7 cellular contexts compared by ENCODE assay signal in the genomic region with DNA sequence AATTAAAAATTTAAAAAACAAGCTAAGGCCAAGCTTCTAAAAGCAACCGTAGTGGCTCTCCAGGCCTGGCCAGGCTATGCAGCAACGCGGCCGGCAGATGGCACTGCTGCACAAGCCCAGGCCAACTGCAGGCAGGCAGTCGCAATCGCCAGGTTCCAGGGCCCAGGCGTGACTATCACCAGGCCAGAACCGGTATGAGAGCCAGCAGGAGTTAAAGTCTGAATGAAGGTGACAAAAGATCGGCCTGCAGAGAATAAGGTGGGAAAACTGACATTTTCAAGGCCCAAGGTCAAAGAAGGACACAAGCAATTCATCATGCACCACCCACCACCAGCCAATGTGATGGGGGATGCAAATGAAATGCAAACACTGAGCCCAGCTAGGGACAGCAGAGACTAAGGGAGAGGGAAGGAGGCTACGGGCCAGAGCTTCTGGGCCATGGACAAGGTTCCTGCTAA. TPM values are rescaled to one million over a fixed set of nuclear protein-coding genes. Genes with fewer than 3 reads are reported as not detected.
DNase-seq lines count a peak whose midpoint lies in the region; ATAC-seq, FAIRE-seq and TF ChIP-seq lines count a peak whose summit lies in the region.

No MANE protein-coding gene starts in this region.

- H3K9me3 Mint-ChIP-seq in activated T-helper 2 cell treated with anti-CD3 and anti-CD28 coated beads, Interferon-gamma antibody, Interleukin-2, Interleukin-4, amounts not matched to agents 10 μg/mL and 5 μg/mL and 100 μg/mL, durations not matched to agents 14 hours and 24 hours and 36 hours: no peaks in the 10 kb centered on the region

- no peaks in the 10 kb centered on the region for H3K36me3 ChIP-seq in neuron (ENCODE audit: insufficient read depth, low read length)

- in situ Hi-C loops in GM13977 (cut with MboI; ENCODE audit: low pct_unique_long_range_greater_than_20kb, low sequenced_read_pairs, unreplicated experiment): no loop called here

- no peaks in the 10 kb centered on the region for H3K36me3 Mint-ChIP-seq in activated T-helper 2 cell treated with anti-CD3 and anti-CD28 coated beads, Interferon-gamma antibody, Interleukin-2, Interleukin-4, amounts not matched to agents 10 μg/mL and 5 μg/mL and 100 μg/mL, durations not matched to agents 14 hours and 24 hours and 36 hours (ENCODE audit: low read depth)

- no peak overlapping the region for H3K4me3 Mint-ChIP-seq in activated T-helper 2 cell treated with anti-CD3 and anti-CD28 coated beads, Interferon-gamma antibody, Interleukin-2, Interleukin-4, amounts not matched to agents 10 μg/mL and 5 μg/mL and 100 μg/mL, durations not matched to agents 14 hours and 24 hours and 36 hours (ENCODE audit: low read depth)

- intact Hi-C loops in activated T-helper 2 cell treated with anti-CD3 and anti-CD28 coated beads, Interferon-gamma antibody, Interleukin-2, Interleukin-4, amounts not matched to agents 10 μg/mL and 5 μg/mL and 100 μg/mL, durations not matched to agents 14 hours and 24 hours and 36 hours (cut with micrococcal nuclease): loop anchor here (1.0 to 10.0 kb wide), 3 partner anchors 52 to 297 kb away; no protein-coding TSS in a partner anchor

- no peak overlapping the region for H3K27ac Mint-ChIP-seq in activated T-helper 2 cell treated with anti-CD3 and anti-CD28 coated beads, Interferon-gamma antibody, Interleukin-2, Interleukin-4, amounts not matched to agents 10 μg/mL and 5 μg/mL and 100 μg/mL, durations not matched to agents 14 hours and 24 hours and 36 hours

- ATAC-seq in stimulated activated naive CD8-positive, alpha-beta T cell treated with anti-CD3 and anti-CD28 coated beads, Interleukin-15, Interleukin-2, amounts not matched to agents 100 U/mL and 50 U/mL, for 24 hours: peak; percentile 85

- TF ChIP-seq CTCF in GM13977 (IDR thresholded peaks at IDR 0.05; ENCODE audit: extremely low read depth, insufficient read depth, missing control alignments) (peak; percentile 99), fibroblast of villous mesenchyme (IDR thresholded peaks at IDR 0.05; ENCODE audit: insufficient read depth, low read depth, low read length) (peak; percentile 98)

- H3K27me3 ChIP-seq in neuron (ENCODE audit: insufficient read depth, low read length): no peaks in the 10 kb centered on the region

- FAIRE-seq in RCC 7860 (lab: Jason Lieb, UNC): peak; percentile 7

- peak; percentile 81 for DNase-seq in GM13977 (ENCODE audit: low spot score)
- peak; percentile 32 for DNase-seq in Jurkat, Clone E6-1 (ENCODE audit: low read depth, low spot score)
- peak; percentile 31 for DNase-seq in RCC 7860 (ENCODE audit: low spot score)
- DNase-seq in activated T-helper 2 cell treated with anti-CD3 and anti-CD28 coated beads, Interferon-gamma antibody, Interleukin-2, Interleukin-4, amounts not matched to agents 10 μg/mL and 5 μg/mL and 100 μg/mL, durations not matched to agents 14 hours and 24 hours and 36 hours (ENCODE audit: low spot score): peak; percentile 53
- peak; percentile 73 for DNase-seq in fibroblast of villous mesenchyme (ENCODE audit: low read depth)
- peak; percentile 79 for DNase-seq in stimulated activated naive CD8-positive, alpha-beta T cell treated with anti-CD3 and anti-CD28 coated beads, Interleukin-15, Interleukin-2, amounts not matched to agents 100 U/mL and 50 U/mL, for 24 hours

- peaks cover 3% of the 10 kb centered on the region for H3K27me3 Mint-ChIP-seq in activated T-helper 2 cell treated with anti-CD3 and anti-CD28 coated beads, Interferon-gamma antibody, Interleukin-2, Interleukin-4, amounts not matched to agents 10 μg/mL and 5 μg/mL and 100 μg/mL, durations not matched to agents 14 hours and 24 hours and 36 hours (ENCODE audit: low read depth)

- no peaks in the 10 kb centered on the region for H3K9me3 ChIP-seq in neuron (ENCODE audit: low read length)

- peak overlapping the region; percentile 1 for H2AFZ ChIP-seq in neuron (ENCODE audit: low read depth, low read length)

- H3K4me1 Mint-ChIP-seq in activated T-helper 2 cell treated with anti-CD3 and anti-CD28 coated beads, Interferon-gamma antibody, Interleukin-2, Interleukin-4, amounts not matched to agents 10 μg/mL and 5 μg/mL and 100 μg/mL, durations not matched to agents 14 hours and 24 hours and 36 hours (ENCODE audit: low read depth): no peaks in the 10 kb centered on the region

- no peak overlapping the region for H3K4me3 ChIP-seq in Jurkat, Clone E6-1 (ENCODE audit: low read length)
- H3K4me3 ChIP-seq in fibroblast of villous mesenchyme (ENCODE audit: low read depth, low read length) (no peak overlapping the region), neuron (ENCODE audit: low read length) (no peak overlapping the region)

- peaks cover 25% of the 10 kb centered on the region for H3K4me1 ChIP-seq in neuron (ENCODE audit: insufficient read depth, low read length)

RNA-seq across cellular contexts. Expression of gene ANO2, which starts 43.6 kb away (rescaled TPM):
- polyA plus RNA-seq in Jurkat, Clone E6-1 (2012; ENCODE audit: insufficient read depth, insufficient read length): not detected
- not detected in 2 replicates for total RNA-seq in activated T-helper 2 cell treated with anti-CD3 and anti-CD28 coated beads, Interferon-gamma antibody, Interleukin-2, Interleukin-4, amounts not matched to agents 10 μg/mL and 5 μg/mL and 100 μg/mL, durations not matched to agents 14 hours and 24 hours and 36 hours
- total RNA-seq in fibroblast of villous mesenchyme: 0.43 TPM in 1 of 2 replicates, not detected in the other

Comparison
In these comparisons a context has a peak if more than half of its experiments do, and no peak if none do; other contexts are left out.
1. DNase-seq: peak in every context shown above with its lines; median percentile 81 in GM13977; 79 in stimulated activated naive CD8-positive, alpha-beta T cell treated with anti-CD3 and anti-CD28 coated beads, Interleukin-15, Interleukin-2, amounts not matched to agents 100 U/mL and 50 U/mL, for 24 hours; 73 in fibroblast of villous mesenchyme; 53 in activated T-helper 2 cell treated with anti-CD3 and anti-CD28 coated beads, Interferon-gamma antibody, Interleukin-2, Interleukin-4, amounts not matched to agents 10 μg/mL and 5 μg/mL and 100 μg/mL, durations not matched to agents 14 hours and 24 hours and 36 hours; 32 in Jurkat, Clone E6-1; 31 in RCC 7860.